In the genomic region with DNA sequence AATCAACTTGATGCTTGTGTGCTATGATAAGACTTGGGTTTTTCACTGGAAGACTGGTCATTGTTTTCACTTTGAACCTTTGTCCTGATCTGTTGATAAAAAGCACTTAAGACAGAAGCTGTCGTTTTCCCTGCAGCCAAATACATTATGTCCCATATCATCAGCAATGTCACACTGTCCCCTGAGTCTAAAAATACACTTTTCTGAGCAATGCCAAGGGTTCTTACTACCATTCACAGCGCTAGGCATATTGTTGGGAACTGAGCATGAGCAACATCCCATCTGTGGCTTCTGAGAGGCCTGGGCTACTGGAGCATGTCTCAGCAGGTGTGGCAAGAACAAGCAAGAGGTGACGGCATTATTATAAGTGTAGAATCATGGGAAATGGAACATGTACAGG, we compare ENCODE assay signal across 1 cellular context.
TF ChIP-seq lines count a peak whose summit lies in the region.

No MANE protein-coding gene starts in this region.

TF ChIP-seq in HepG2, 621 proteins besides CTCF, POLR2A, EP300 and RAD21 (continued from another document):
- TF ChIP-seq, protein P1, sequence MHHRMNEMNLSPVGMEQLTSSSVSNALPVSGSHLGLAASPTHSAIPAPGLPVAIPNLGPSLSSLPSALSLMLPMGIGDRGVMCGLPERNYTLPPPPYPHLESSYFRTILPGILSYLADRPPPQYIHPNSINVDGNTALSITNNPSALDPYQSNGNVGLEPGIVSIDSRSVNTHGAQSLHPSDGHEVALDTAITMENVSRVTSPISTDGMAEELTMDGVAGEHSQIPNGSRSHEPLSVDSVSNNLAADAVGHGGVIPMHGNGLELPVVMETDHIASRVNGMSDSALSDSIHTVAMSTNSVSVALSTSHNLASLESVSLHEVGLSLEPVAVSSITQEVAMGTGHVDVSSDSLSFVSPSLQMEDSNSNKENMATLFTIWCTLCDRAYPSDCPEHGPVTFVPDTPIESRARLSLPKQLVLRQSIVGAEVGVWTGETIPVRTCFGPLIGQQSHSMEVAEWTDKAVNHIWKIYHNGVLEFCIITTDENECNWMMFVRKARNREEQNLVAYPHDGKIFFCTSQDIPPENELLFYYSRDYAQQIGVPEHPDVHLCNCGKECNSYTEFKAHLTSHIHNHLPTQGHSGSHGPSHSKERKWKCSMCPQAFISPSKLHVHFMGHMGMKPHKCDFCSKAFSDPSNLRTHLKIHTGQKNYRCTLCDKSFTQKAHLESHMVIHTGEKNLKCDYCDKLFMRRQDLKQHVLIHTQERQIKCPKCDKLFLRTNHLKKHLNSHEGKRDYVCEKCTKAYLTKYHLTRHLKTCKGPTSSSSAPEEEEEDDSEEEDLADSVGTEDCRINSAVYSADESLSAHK (CRISPR knock-in tag; IDR thresholded peaks at IDR 0.05; ENCODE audit: borderline replicate concordance) = no peak
- TF ChIP-seq, protein P2, sequence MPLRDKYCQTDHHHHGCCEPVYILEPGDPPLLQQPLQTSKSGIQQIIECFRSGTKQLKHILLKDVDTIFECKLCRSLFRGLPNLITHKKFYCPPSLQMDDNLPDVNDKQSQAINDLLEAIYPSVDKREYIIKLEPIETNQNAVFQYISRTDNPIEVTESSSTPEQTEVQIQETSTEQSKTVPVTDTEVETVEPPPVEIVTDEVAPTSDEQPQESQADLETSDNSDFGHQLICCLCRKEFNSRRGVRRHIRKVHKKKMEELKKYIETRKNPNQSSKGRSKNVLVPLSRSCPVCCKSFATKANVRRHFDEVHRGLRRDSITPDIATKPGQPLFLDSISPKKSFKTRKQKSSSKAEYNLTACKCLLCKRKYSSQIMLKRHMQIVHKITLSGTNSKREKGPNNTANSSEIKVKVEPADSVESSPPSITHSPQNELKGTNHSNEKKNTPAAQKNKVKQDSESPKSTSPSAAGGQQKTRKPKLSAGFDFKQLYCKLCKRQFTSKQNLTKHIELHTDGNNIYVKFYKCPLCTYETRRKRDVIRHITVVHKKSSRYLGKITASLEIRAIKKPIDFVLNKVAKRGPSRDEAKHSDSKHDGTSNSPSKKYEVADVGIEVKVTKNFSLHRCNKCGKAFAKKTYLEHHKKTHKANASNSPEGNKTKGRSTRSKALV (CRISPR knock-in tag; IDR thresholded peaks at IDR 0.05) = no peak
